7 cellular contexts compared by ENCODE assay signal in the genomic region with DNA sequence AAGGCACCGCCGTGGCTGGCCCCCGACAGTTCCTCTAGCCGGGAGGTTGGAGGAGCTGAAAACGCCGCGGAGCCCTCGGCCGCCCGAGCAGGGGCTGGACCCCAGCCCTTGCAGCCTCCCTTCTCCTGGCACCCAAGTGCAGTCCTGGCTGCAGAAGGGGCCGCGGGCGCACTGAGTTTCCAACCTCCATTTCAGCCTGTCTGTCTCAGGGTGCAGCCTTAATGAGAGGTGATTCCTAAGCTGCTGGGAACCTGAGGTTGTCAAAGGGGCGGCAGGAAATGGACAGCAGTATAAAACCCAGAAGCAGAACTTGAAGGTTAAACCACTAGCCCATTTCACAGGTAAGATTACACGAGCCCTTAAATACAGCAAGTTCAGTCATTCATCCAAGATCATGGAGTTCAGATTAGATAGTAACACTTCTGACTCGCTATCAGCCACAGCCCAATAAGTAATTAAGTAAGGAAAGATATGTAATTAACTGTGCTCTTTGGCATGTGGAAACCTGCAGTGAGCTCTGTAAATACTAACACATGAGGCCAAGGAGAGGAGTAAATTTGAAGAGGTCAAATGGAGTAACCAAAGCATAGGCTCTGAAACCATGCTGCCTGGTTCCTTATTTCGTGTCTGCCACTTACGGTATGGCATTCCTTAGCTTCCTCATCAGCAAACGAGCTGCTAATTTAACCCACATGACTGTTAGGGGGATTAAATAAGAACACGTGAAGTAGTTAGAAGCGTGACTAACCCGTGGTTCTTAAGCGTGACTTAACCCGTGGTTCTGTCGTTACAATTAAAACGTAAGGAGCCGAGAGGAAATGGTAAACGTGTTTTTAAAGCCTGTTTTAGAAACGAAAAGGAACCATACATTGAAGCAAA. TPM values are rescaled to one million over a fixed set of nuclear protein-coding genes. Genes with fewer than 3 reads are reported as not detected.
DNase-seq lines count a peak whose midpoint lies in the region; ATAC-seq and TF ChIP-seq lines count a peak whose summit lies in the region.

No MANE protein-coding gene starts in this region.

- H3K36me3 Mint-ChIP-seq in activated T-helper 2 cell treated with anti-CD3 and anti-CD28 coated beads, Interferon-gamma antibody, Interleukin-2, Interleukin-4, amounts not matched to agents 10 μg/mL and 5 μg/mL and 100 μg/mL, durations not matched to agents 14 hours and 24 hours and 36 hours (ENCODE audit: low read depth): peaks cover 20% of the 10 kb centered on the region

- TF ChIP-seq POLR2A in gastroesophageal sphincter (IDR thresholded peaks at IDR 0.05): no peak

- H3K4me3 ChIP-seq in GM08714 (ENCODE audit: low read length) (peak overlapping the region; percentile 90), gastroesophageal sphincter (peak overlapping the region; percentile 38 to 73), osteoblast (ENCODE audit: insufficient read depth, low read length) (peak overlapping the region; percentile 82)

- H3K9me3 ChIP-seq in gastroesophageal sphincter (no peaks in the 10 kb centered on the region), osteoblast (ENCODE audit: low read depth, low read length) (no peaks in the 10 kb centered on the region)

- WGBS in gastroesophageal sphincter (ENCODE audit: low coverage in 1 of 2), 2 donors: 1 to 2% methylated on average over 15 to 16 of the region's 29 CpGs

- peak overlapping the region; percentile 83 for H3K4me2 ChIP-seq in osteoblast (ENCODE audit: insufficient read depth, low read length)

- H3K9me3 Mint-ChIP-seq in activated T-helper 2 cell treated with anti-CD3 and anti-CD28 coated beads, Interferon-gamma antibody, Interleukin-2, Interleukin-4, amounts not matched to agents 10 μg/mL and 5 μg/mL and 100 μg/mL, durations not matched to agents 14 hours and 24 hours and 36 hours: no peaks in the 10 kb centered on the region

- peak overlapping the region; percentile 22 to 97 (median 94) for H3K27ac ChIP-seq in gastroesophageal sphincter
- H3K27ac ChIP-seq in osteoblast (ENCODE audit: low read depth, low read length): peak overlapping the region; percentile 86

- no peaks in the 10 kb centered on the region for H3K36me3 ChIP-seq in gastroesophageal sphincter
- no peaks in the 10 kb centered on the region for H3K36me3 ChIP-seq in osteoblast (ENCODE audit: insufficient read depth, low read length)

- peaks cover 57% of the 10 kb centered on the region for H3K4me1 Mint-ChIP-seq in activated T-helper 2 cell treated with anti-CD3 and anti-CD28 coated beads, Interferon-gamma antibody, Interleukin-2, Interleukin-4, amounts not matched to agents 10 μg/mL and 5 μg/mL and 100 μg/mL, durations not matched to agents 14 hours and 24 hours and 36 hours (ENCODE audit: low read depth)

- H2AFZ ChIP-seq in osteoblast (ENCODE audit: low read length): peak overlapping the region; percentile 83

- no peak for TF ChIP-seq EP300 in gastroesophageal sphincter (IDR thresholded peaks at IDR 0.05)

- ATAC-seq in HG02763 (IDR thresholded peaks at IDR 0.05; ENCODE audit: unreplicated experiment): peak; percentile 12
- peak; percentile 13 for ATAC-seq in gastroesophageal sphincter
- no peak for ATAC-seq in GM18873 (IDR thresholded peaks at IDR 0.05; ENCODE audit: low FRiP score, unreplicated experiment)

- H4K20me1 ChIP-seq in osteoblast (ENCODE audit: insufficient read depth, low read length): no peaks in the 10 kb centered on the region

- DNase-seq in NOMO-1 treated with DMSO at 0.1 percent for 48 hours (lab: John Stamatoyannopoulos, UW; ENCODE audit: unreplicated experiment) (peak; percentile 95), osteoblast (ENCODE audit: insufficient read length, low spot score, missing footprints) (peak; percentile 50)
- DNase-seq in activated T-helper 2 cell treated with anti-CD3 and anti-CD28 coated beads, Interferon-gamma antibody, Interleukin-2, Interleukin-4, amounts not matched to agents 10 μg/mL and 5 μg/mL and 100 μg/mL, durations not matched to agents 14 hours and 24 hours and 36 hours (ENCODE audit: low spot score): peak; percentile 13

- H3K27me3 Mint-ChIP-seq in activated T-helper 2 cell treated with anti-CD3 and anti-CD28 coated beads, Interferon-gamma antibody, Interleukin-2, Interleukin-4, amounts not matched to agents 10 μg/mL and 5 μg/mL and 100 μg/mL, durations not matched to agents 14 hours and 24 hours and 36 hours (ENCODE audit: low read depth): peaks cover 2% of the 10 kb centered on the region

- intact Hi-C loops in activated T-helper 2 cell treated with anti-CD3 and anti-CD28 coated beads, Interferon-gamma antibody, Interleukin-2, Interleukin-4, amounts not matched to agents 10 μg/mL and 5 μg/mL and 100 μg/mL, durations not matched to agents 14 hours and 24 hours and 36 hours (cut with micrococcal nuclease): loop anchor here (1.0 to 10.0 kb wide), 11 partner anchors 10 to 683 kb away; partner anchors contain the start of genes CDADC1, FNDC3A, KPNA3 and PHF11

- peak overlapping the region; percentile 99 for H3K27ac Mint-ChIP-seq in activated T-helper 2 cell treated with anti-CD3 and anti-CD28 coated beads, Interferon-gamma antibody, Interleukin-2, Interleukin-4, amounts not matched to agents 10 μg/mL and 5 μg/mL and 100 μg/mL, durations not matched to agents 14 hours and 24 hours and 36 hours

- TF ChIP-seq CTCF in gastroesophageal sphincter (IDR thresholded peaks at IDR 0.05) (no peak), osteoblast (IDR thresholded peaks at IDR 0.05; ENCODE audit: extremely low read depth, low read depth, low read length) (no peak)

- H3K79me2 ChIP-seq in osteoblast (ENCODE audit: insufficient read depth, low read length): peaks cover 32% of the 10 kb centered on the region

- peak overlapping the region; percentile 95 for H3K4me3 Mint-ChIP-seq in activated T-helper 2 cell treated with anti-CD3 and anti-CD28 coated beads, Interferon-gamma antibody, Interleukin-2, Interleukin-4, amounts not matched to agents 10 μg/mL and 5 μg/mL and 100 μg/mL, durations not matched to agents 14 hours and 24 hours and 36 hours (ENCODE audit: low read depth)

- H3K27me3 ChIP-seq in gastroesophageal sphincter: no peaks in the 10 kb centered on the region
- H3K27me3 ChIP-seq in osteoblast (ENCODE audit: insufficient read depth, low read length): no peaks in the 10 kb centered on the region

- H3K4me1 ChIP-seq in gastroesophageal sphincter (peaks cover 0 to 53% (median 3%) of the 10 kb centered on the region in 3 donors), osteoblast (ENCODE audit: insufficient read depth, low read length) (peaks cover 13% of the 10 kb centered on the region)

RNA-seq across cellular contexts. Expression of gene SETDB2, which starts 0.7 kb away (rescaled TPM):
- total RNA-seq in activated T-helper 2 cell treated with anti-CD3 and anti-CD28 coated beads, Interferon-gamma antibody, Interleukin-2, Interleukin-4, amounts not matched to agents 10 μg/mL and 5 μg/mL and 100 μg/mL, durations not matched to agents 14 hours and 24 hours and 36 hours: 10.8 and 11.0 TPM in 2 replicates
- total RNA-seq in gastroesophageal sphincter (10 to 100 TPM in 3 of 4 donors, 1 to 10 TPM in 1; 10.0 to 13.4 (median 10.6) TPM), osteoblast (13.8 and 18.6 TPM in 2 replicates)

RNA-seq across cellular contexts. Expression of gene CAB39L, which starts 0.9 kb away (rescaled TPM):
- 4.0 and 5.8 TPM in 2 replicates for total RNA-seq in activated T-helper 2 cell treated with anti-CD3 and anti-CD28 coated beads, Interferon-gamma antibody, Interleukin-2, Interleukin-4, amounts not matched to agents 10 μg/mL and 5 μg/mL and 100 μg/mL, durations not matched to agents 14 hours and 24 hours and 36 hours
- total RNA-seq in gastroesophageal sphincter: 100 to 1,000 TPM in 3 of 4 donors, 10 to 100 TPM in 1; 84.2 to 131 (median 114) TPM
- total RNA-seq in osteoblast: 12.3 and 15.6 TPM in 2 replicates

RNA-seq across cellular contexts. Expression of gene PHF11, which starts 51.0 kb away (rescaled TPM):
- total RNA-seq in activated T-helper 2 cell treated with anti-CD3 and anti-CD28 coated beads, Interferon-gamma antibody, Interleukin-2, Interleukin-4, amounts not matched to agents 10 μg/mL and 5 μg/mL and 100 μg/mL, durations not matched to agents 14 hours and 24 hours and 36 hours: 47.9 and 52.9 TPM in 2 replicates
- 10 to 100 TPM; 33.1 to 42.7 (median 38.7) TPM for total RNA-seq in gastroesophageal sphincter
- total RNA-seq in osteoblast: 29.7 and 35.4 TPM in 2 replicates

Comparison
In these comparisons a context has a peak if more than half of its experiments do, and no peak if none do; other contexts are left out.
1. DNase-seq: peak in every context shown above with its lines; median percentile 95 in NOMO-1 treated with DMSO at 0.1 percent for 48 hours; 50 in osteoblast; 13 in activated T-helper 2 cell treated with anti-CD3 and anti-CD28 coated beads, Interferon-gamma antibody, Interleukin-2, Interleukin-4, amounts not matched to agents 10 μg/mL and 5 μg/mL and 100 μg/mL, durations not matched to agents 14 hours and 24 hours and 36 hours.